Comparison of ENCODE assay signal across 24 cellular contexts in genomic region chr2:6356127-6356761, GRCh38.
"Had no signal": no experiment of that assay in that cellular context is flagged by ENCODE, and none has a peak within 500 bp of the region (broad histone marks: within the 10 kb centered on the region; RNA-seq: fewer than 3 reads in every experiment).

No MANE protein-coding gene starts in this region.

- H3K4me1 ChIP-seq: colonic mucosa, psoas muscle, right lobe of liver, stomach had no signal

- H3K9me3 Mint-ChIP-seq: activated CD4-positive, alpha-beta T cell treated with anti-CD3 and anti-CD28 coated beads, Interleukin-2, amount 10 ng/mL, durations not matched to agents 24 days and 14 days; activated naive CD4-positive, alpha-beta T cell treated with anti-CD3 and anti-CD28 coated beads for 36 hours; activated naive CD8-positive, alpha-beta T cell treated with anti-CD3 and anti-CD28 coated beads, Interleukin-2, amount 50 U/mL, for 24 hours; endodermal cell had no signal

- DNase-seq: activated CD4-positive, alpha-beta T cell treated with anti-CD3 and anti-CD28 coated beads, Interleukin-2, amount 10 ng/mL, durations not matched to agents 24 days and 14 days; activated CD4-positive, CD25-positive, alpha-beta regulatory T cell; activated CD8-positive, alpha-beta T cell treated with anti-CD3 and anti-CD28 coated beads, Interleukin-2, amount 10 ng/mL, durations not matched to agents 7 days and 5 days; activated naive CD4-positive, alpha-beta T cell treated with anti-CD3 and anti-CD28 coated beads for 36 hours; activated naive CD8-positive, alpha-beta T cell treated with anti-CD3 and anti-CD28 coated beads, Interleukin-2, amount 50 U/mL, for 24 hours; activated T-cell treated with anti-CD3 and anti-CD28 coated beads, Interleukin-2, amount 50 U/mL, for 4 hours; anterior cingulate cortex; colonic mucosa; endodermal cell; foreskin fibroblast; mesenchymal stem cell; mucosa of descending colon; naive B cell; ovary; psoas muscle; right lobe of liver; small intestine; stimulated activated CD4-positive, alpha-beta T cell treated with anti-CD3 and anti-CD28 coated beads, Interleukin-15, amount 100 ng/mL, for 24 hours; stimulated activated CD4-positive, alpha-beta T cell treated with anti-CD3 and anti-CD28 coated beads, Interleukin-4, amount 100 ng/mL, for 1 hour; stomach; trophoblast cell had no signal

- H3K27me3 Mint-ChIP-seq: activated CD4-positive, alpha-beta T cell treated with anti-CD3 and anti-CD28 coated beads, Interleukin-2, amount 10 ng/mL, durations not matched to agents 24 days and 14 days; activated naive CD8-positive, alpha-beta T cell treated with anti-CD3 and anti-CD28 coated beads, Interleukin-2, amount 50 U/mL, for 24 hours; brain had no signal

- H3K36me3 Mint-ChIP-seq: brain had no signal

- H3K4me1 Mint-ChIP-seq: activated CD4-positive, alpha-beta T cell treated with anti-CD3 and anti-CD28 coated beads, Interleukin-2, amount 10 ng/mL, durations not matched to agents 24 days and 14 days had no signal

- H3K79me2 ChIP-seq: hepatocyte had no signal

- H3K27ac Mint-ChIP-seq: activated CD4-positive, alpha-beta T cell treated with anti-CD3 and anti-CD28 coated beads, Interleukin-2, amount 10 ng/mL, durations not matched to agents 24 days and 14 days; activated CD8-positive, alpha-beta T cell treated with anti-CD3 and anti-CD28 coated beads, Interleukin-2, amount 10 ng/mL, durations not matched to agents 7 days and 5 days; activated naive CD4-positive, alpha-beta T cell treated with anti-CD3 and anti-CD28 coated beads for 36 hours; activated naive CD8-positive, alpha-beta T cell treated with anti-CD3 and anti-CD28 coated beads, Interleukin-2, amount 50 U/mL, for 24 hours; endodermal cell; naive B cell had no signal

- H3K27ac ChIP-seq: colonic mucosa, epithelial cell of prostate, hepatocyte, ovary, psoas muscle, right lobe of liver, stomach had no signal

- H3K4me2 ChIP-seq: hepatocyte had no signal

- H3K36me3 ChIP-seq: colonic mucosa, ovary, right lobe of liver, stomach had no signal

- H3K4me3 Mint-ChIP-seq: activated CD4-positive, alpha-beta T cell treated with anti-CD3 and anti-CD28 coated beads, Interleukin-2, amount 10 ng/mL, durations not matched to agents 24 days and 14 days; activated CD8-positive, alpha-beta T cell treated with anti-CD3 and anti-CD28 coated beads, Interleukin-2, amount 10 ng/mL, durations not matched to agents 7 days and 5 days; activated naive CD4-positive, alpha-beta T cell treated with anti-CD3 and anti-CD28 coated beads for 36 hours; activated naive CD8-positive, alpha-beta T cell treated with anti-CD3 and anti-CD28 coated beads, Interleukin-2, amount 50 U/mL, for 24 hours; activated T-cell treated with anti-CD3 and anti-CD28 coated beads, Interleukin-2, amount 50 U/mL, for 4 hours; brain; endodermal cell; naive B cell had no signal

- ATAC-seq: activated CD8-positive, alpha-beta T cell treated with anti-CD3 and anti-CD28 coated beads, Interleukin-2, amount 10 ng/mL, durations not matched to agents 7 days and 5 days; activated naive CD8-positive, alpha-beta T cell treated with anti-CD3 and anti-CD28 coated beads, Interleukin-2, amount 50 U/mL, for 24 hours; activated T-cell treated with anti-CD3 and anti-CD28 coated beads, Interleukin-2, amount 50 U/mL, for 4 hours; mucosa of descending colon; right lobe of liver had no signal

- H3K4me3 ChIP-seq: colonic mucosa, hepatocyte, mucosa of descending colon, ovary, psoas muscle, right lobe of liver, stomach had no signal

- H3K9me3 ChIP-seq: colonic mucosa, mucosa of descending colon, ovary, psoas muscle, right lobe of liver, stomach had no signal

- H3K27me3 ChIP-seq: colonic mucosa, hepatocyte, ovary, right lobe of liver, stomach had no signal
